20 cellular contexts compared by ENCODE assay signal in genomic region chr1:207605444-207606361, GRCh38. TPM values are rescaled to one million over a fixed set of nuclear protein-coding genes. Genes with fewer than 3 reads are reported as not detected.
DNase-seq lines count a peak whose midpoint lies in the region; ATAC-seq and TF ChIP-seq lines count a peak whose summit lies in the region.
"Had no signal": no experiment of that assay in that cellular context is flagged by ENCODE, and none has a peak within 500 bp of the region (broad histone marks: within the 10 kb centered on the region; RNA-seq: fewer than 3 reads in every experiment).

No MANE protein-coding gene starts in this region.

- H3K27ac Mint-ChIP-seq in GM23338 (no peak overlapping the region), WTC11 (no peak overlapping the region)
- H3K27ac Mint-ChIP-seq: CD4-positive, alpha-beta T cell; HFFc6 had no signal

- no peaks in the 10 kb centered on the region for H3K36me3 ChIP-seq in GM23338 (ENCODE audit: insufficient read depth)
- H3K36me3 ChIP-seq: BLaER1 treated with 17β-estradiol and CSF1 and Interleukin-3, amounts not matched to agents 10 nM and 100 nM; HAP-1 had no signal

- no peaks in the 10 kb centered on the region for H3K27me3 Mint-ChIP-seq in GM23338 (ENCODE audit: insufficient read depth, low read depth, poor library complexity)
- H3K27me3 Mint-ChIP-seq in WTC11 (ENCODE audit: low read depth) = no peaks in the 10 kb centered on the region
- H3K27me3 Mint-ChIP-seq: CD4-positive, alpha-beta T cell had no signal

- TF ChIP-seq CTCF in GM23338 (conservative IDR thresholded peaks at IDR 0.05; ENCODE audit: low read depth in 2 of 2) (no peak), WTC11 (IDR thresholded peaks at IDR 0.05) (no peak)

- H3K4me2 ChIP-seq in GM23338 = no peak overlapping the region
- H3K4me2 ChIP-seq: BLaER1 treated with 17β-estradiol and CSF1 and Interleukin-3, amounts not matched to agents 10 nM and 100 nM had no signal

- H4K20me1 ChIP-seq in GM23338 (replicated peaks; ENCODE audit: insufficient read depth) = no peaks in the 10 kb centered on the region
- H4K20me1 ChIP-seq: BLaER1 treated with 17β-estradiol and CSF1 and Interleukin-3, amounts not matched to agents 10 nM and 100 nM had no signal

- peaks cover 5% of the 10 kb centered on the region; the same call in 1 of the 2 replicates for H3K9me2 ChIP-seq in GM23338 (ENCODE audit: insufficient read depth)

- no peak overlapping the region for H3K4me3 ChIP-seq in GM23338
- H3K4me3 ChIP-seq: BLaER1 treated with 17β-estradiol and CSF1 and Interleukin-3, amounts not matched to agents 10 nM and 100 nM; GM12878; GM23248; HAP-1 had no signal

- H3F3A ChIP-seq in GM23338 (replicated peaks; ENCODE audit: low read depth) = no peaks in the 10 kb centered on the region

- no peaks in the 10 kb centered on the region for H3K27me3 ChIP-seq in GM23338 (ENCODE audit: insufficient read depth)
- H3K27me3 ChIP-seq: BLaER1 treated with 17β-estradiol and CSF1 and Interleukin-3, amounts not matched to agents 10 nM and 100 nM had no signal

- H3K9me3 Mint-ChIP-seq in GM23338 = no peaks in the 10 kb centered on the region
- no peaks in the 10 kb centered on the region for H3K9me3 Mint-ChIP-seq in WTC11
- H3K9me3 Mint-ChIP-seq: CD4-positive, alpha-beta T cell; HFFc6 had no signal

- POLR2A ChIA-PET in WTC11 (lab: Charles Lee) = no interaction called here

- H3K4me3 Mint-ChIP-seq in GM23338 = no peak overlapping the region
- H3K4me3 Mint-ChIP-seq in WTC11 = no peak overlapping the region
- H3K4me3 Mint-ChIP-seq: CD4-positive, alpha-beta T cell; HFFc6 had no signal

- no peak overlapping the region for H3K27ac ChIP-seq in GM23338 (ENCODE audit: low read depth)
- H3K27ac ChIP-seq in epithelial cell of prostate = peak overlapping the region; percentile 1
- H3K27ac ChIP-seq: BLaER1 treated with 17β-estradiol and CSF1 and Interleukin-3, amounts not matched to agents 10 nM and 100 nM; GM23248; HL-60 had no signal

- H3K36me3 Mint-ChIP-seq in GM23338 (ENCODE audit: low read depth) (no peaks in the 10 kb centered on the region), WTC11 (no peaks in the 10 kb centered on the region)

- no peaks in the 10 kb centered on the region for H3K79me2 ChIP-seq in GM23338 (replicated peaks; ENCODE audit: insufficient read depth)

- peak; percentile 13 for DNase-seq in GM23338 (ENCODE audit: low spot score)
- peak; percentile 2 for DNase-seq in HT-29 (ENCODE audit: low spot score)
- DNase-seq in WTC11 (ENCODE audit: low spot score) = no peak
- DNase-seq in epithelial cell of prostate (ENCODE audit: low read depth, low spot score) = no peak
- no peak for DNase-seq in C1 segment of cervical spinal cord (lab: John Stamatoyannopoulos, UW)
- no peak for DNase-seq in NCI-H524 treated with DMSO at 0.1 percent for 48 hours (lab: John Stamatoyannopoulos, UW)
- DNase-seq in amygdala (lab: John Stamatoyannopoulos, UW) = no peak
- DNase-seq: ACHN; Calu3; CD4-positive, alpha-beta T cell; DMS 273 treated with DMSO at 0.1 percent for 48 hours; GM23248; HFFc6; IMR-90 had no signal

- H3K4me1 ChIP-seq in GM23338 (ENCODE audit: insufficient read depth) = no peaks in the 10 kb centered on the region
- H3K4me1 ChIP-seq: BLaER1 treated with 17β-estradiol and CSF1 and Interleukin-3, amounts not matched to agents 10 nM and 100 nM; HAP-1 had no signal

- no peak overlapping the region for H2AFZ ChIP-seq in GM23338
- H2AFZ ChIP-seq: GM23248 had no signal

- ATAC-seq in GM23338 (no peak), WTC11 (peak; percentile 36; the same call in 1 of the 2 replicates), GM21528 (IDR thresholded peaks at IDR 0.05; ENCODE audit: low FRiP score, unreplicated experiment) (no peak)
- ATAC-seq: GM12878 had no signal

- no peaks in the 10 kb centered on the region for H3K4me1 Mint-ChIP-seq in GM23338
- peaks cover 2% of the 10 kb centered on the region for H3K4me1 Mint-ChIP-seq in WTC11

- CTCF ChIA-PET in WTC11 (lab: Charles Lee) = interaction anchor here (1.2 to 1.7 kb wide), 3 partner anchors 15 to 93 kb away, joined by 3 to 14 read pairs (median 4); no protein-coding TSS in a partner anchor

TF ChIP-seq in GM23338, 12 proteins besides CTCF, POLR2A, EP300 and RAD21 (continues in another document):
- TF ChIP-seq EZH2phosphoT487 (IDR thresholded peaks at IDR 0.05; ENCODE audit: unreplicated experiment) = no peak
- no peak for TF ChIP-seq NANOG (IDR thresholded peaks at IDR 0.05; ENCODE audit: borderline replicate concordance)
- no peak for TF ChIP-seq STAT1 (IDR thresholded peaks at IDR 0.05; ENCODE audit: unreplicated experiment)
- TF ChIP-seq REST (IDR thresholded peaks at IDR 0.05; ENCODE audit: unreplicated experiment) = no peak
- no peak for TF ChIP-seq ETS1 (IDR thresholded peaks at IDR 0.05)

TF ChIP-seq in WTC11, 78 proteins besides CTCF, POLR2A, EP300 and RAD21 (continues in another document):
- TF ChIP-seq RORB (CRISPR knock-in tag; IDR thresholded peaks at IDR 0.05) = no peak
- TF ChIP-seq ATF3 (CRISPR knock-in tag; conservative IDR thresholded peaks at IDR 0.05) = no peak
- TF ChIP-seq ARID4B (CRISPR knock-in tag; IDR thresholded peaks at IDR 0.05; ENCODE audit: borderline replicate concordance) = no peak
- TF ChIP-seq IRF1 (CRISPR knock-in tag; IDR thresholded peaks at IDR 0.05) = no peak
- no peak for TF ChIP-seq JAZF1 (CRISPR knock-in tag; IDR thresholded peaks at IDR 0.05)
- TF ChIP-seq CDX4 (CRISPR knock-in tag; IDR thresholded peaks at IDR 0.05; ENCODE audit: borderline replicate concordance) = no peak
- TF ChIP-seq SP1 (CRISPR knock-in tag; conservative IDR thresholded peaks at IDR 0.05) = no peak
- no peak for TF ChIP-seq GRHL2 (CRISPR knock-in tag; IDR thresholded peaks at IDR 0.05; ENCODE audit: insufficient replicate concordance, severe bottlenecking)
- TF ChIP-seq CBFB (CRISPR knock-in tag; IDR thresholded peaks at IDR 0.05; ENCODE audit: low read depth) = no peak
- no peak for TF ChIP-seq ZSCAN18 (CRISPR knock-in tag; IDR thresholded peaks at IDR 0.05)

RNA-seq across cellular contexts. Expression of gene CR1L, which starts 39.2 kb away (rescaled TPM):
- total RNA-seq in GM23338 (2014; rRNA removed; shearing (Covaris generic)) = 2.9 and 5.8 TPM in 2 replicates
- 13.4 and 21.4 TPM in 2 replicates for polyA plus RNA-seq in GM23338 (2016; fragmentation: Nextera tagmentation; extraction: Ambion mirVana)
- not detected in 2 replicates for total RNA-seq in HT-29 (2014; rRNA removed; shearing (Covaris generic))
- total RNA-seq in WTC11 (2021) = 12.5 to 16.5 TPM (median 13.7 TPM) in 3 replicates
- total RNA-seq: A172; Calu3; CD4-positive, alpha-beta T cell; GM12878; GM23248; HFFc6; IMR-90 had no signal
- polyA plus RNA-seq: GM23248, IMR-90 had no signal

Comparison
In these comparisons a context has a peak if more than half of its experiments do, and no peak if none do; other contexts are left out.
1. DNase-seq: peak in GM23338 (single experiment) and HT-29 (single experiment); none in WTC11 (single experiment), epithelial cell of prostate (single experiment), C1 segment of cervical spinal cord (0 of 14), NCI-H524 treated with DMSO at 0.1 percent for 48 hours (single experiment) and amygdala (0 of 56).